1 cellular context compared by ENCODE assay signal in genomic region chr1:206890125-206890637, GRCh38.
TF ChIP-seq lines count a peak whose summit lies in the region.

No MANE protein-coding gene starts in this region.

TF ChIP-seq in H1, 55 proteins besides CTCF, POLR2A, EP300 and RAD21:
- TF ChIP-seq NANOG (IDR thresholded peaks at IDR 0.05; ENCODE audit: insufficient read depth, low read depth, low read length, poor library complexity, severe bottlenecking) (no peak), SP1 (IDR thresholded peaks at IDR 0.05; ENCODE audit: low read depth, low read length) (no peak), RXRA (IDR thresholded peaks at IDR 0.05; ENCODE audit: insufficient read depth, low read depth, low read length) (no peak), TBP (IDR thresholded peaks at IDR 0.05; ENCODE audit: low read depth, low read length) (no peak), TEAD4 (IDR thresholded peaks at IDR 0.05; ENCODE audit: low read depth, low read length) (no peak), GABPA (IDR thresholded peaks at IDR 0.05; ENCODE audit: borderline replicate concordance, insufficient read depth, low read length) (no peak), CHD1 (IDR thresholded peaks at IDR 0.05; ENCODE audit: low read depth, low read length) (no peak), CTBP2 (IDR thresholded peaks at IDR 0.05; ENCODE audit: borderline replicate concordance, insufficient read depth, insufficient read length, low read length) (no peak), RBBP5 (IDR thresholded peaks at IDR 0.05; ENCODE audit: borderline replicate concordance, low read depth, low read length) (no peak), RNF2 (IDR thresholded peaks at IDR 0.05; ENCODE audit: borderline replicate concordance, low read depth, low read length, missing control alignments, poor library complexity, severe bottlenecking) (no peak), JUND (IDR thresholded peaks at IDR 0.05; ENCODE audit: low read length) (no peak), ASH2L (IDR thresholded peaks at IDR 0.05; ENCODE audit: low read length) (no peak), MAFK (IDR thresholded peaks at IDR 0.05; ENCODE audit: low read depth, low read length) (no peak), ATF3 (IDR thresholded peaks at IDR 0.05; ENCODE audit: insufficient read depth, low read depth, low read length) (no peak), NRF1 (IDR thresholded peaks at IDR 0.05; ENCODE audit: low read depth, low read length) (no peak), ZNF274 (IDR thresholded peaks at IDR 0.05; ENCODE audit: borderline replicate concordance, extremely low read depth, low read length) (no peak), BRCA1 (IDR thresholded peaks at IDR 0.05; ENCODE audit: low read depth, low read length) (no peak)
